In the genomic region with DNA sequence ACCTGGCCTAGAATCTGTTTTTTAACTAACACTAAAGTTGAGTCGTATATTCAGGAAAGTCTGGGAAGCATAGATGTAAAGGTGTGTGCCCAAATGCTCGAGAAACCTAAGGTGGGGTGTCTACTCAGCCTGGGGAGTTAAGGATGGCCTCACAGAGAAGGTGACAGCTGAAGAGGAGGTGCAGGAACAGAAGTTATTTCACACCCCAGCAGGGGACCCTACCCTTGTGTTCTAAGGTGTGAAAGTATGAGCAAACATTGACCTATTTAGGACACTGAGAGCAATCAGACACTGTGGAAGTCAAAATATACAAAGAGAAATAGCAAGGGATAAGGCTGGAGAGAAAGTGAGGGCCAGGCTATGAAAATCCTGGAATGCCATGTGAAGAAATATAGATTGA, we compare ENCODE assay signal across 19 cellular contexts. TPM values are rescaled to one million over a fixed set of nuclear protein-coding genes. Genes with fewer than 3 reads are reported as not detected.
DNase-seq lines count a peak whose midpoint lies in the region; ATAC-seq, FAIRE-seq and TF ChIP-seq lines count a peak whose summit lies in the region.
"Had no signal": no experiment of that assay in that cellular context is flagged by ENCODE, and none has a peak within 500 bp of the region (broad histone marks: within the 10 kb centered on the region; RNA-seq: fewer than 3 reads in every experiment).

No MANE protein-coding gene starts in this region.

- no peaks in the 10 kb centered on the region for H3K9me3 Mint-ChIP-seq in endodermal cell
- H3K9me3 Mint-ChIP-seq: CD8-positive, alpha-beta T cell; GM23338; H9 had no signal

- H3K27me3 Mint-ChIP-seq in endodermal cell (ENCODE audit: insufficient read depth) (peaks cover 8% of the 10 kb centered on the region), T-helper 17 cell (peaks cover 20% of the 10 kb centered on the region)

- DNase-seq in G401 (ENCODE audit: low spot score) (peak; percentile 73), NCI-H69 (lab: John Stamatoyannopoulos, UW) (peak; percentile 49), endodermal cell (peak; percentile 83), urothelium cell line (ENCODE audit: low spot score) (no peak), body of pancreas (no peak), T-helper 17 cell (no peak)
- DNase-seq: BE2C; CD8-positive, alpha-beta T cell; COR-L47; DMS153; DMS79 treated with DMSO at 0.1 percent for 48 hours; EL; GDM1; H9 had no signal

- H3K4me1 Mint-ChIP-seq in endodermal cell (peaks cover 16% of the 10 kb centered on the region), T-helper 17 cell (peaks cover 2% of the 10 kb centered on the region)

- peak; percentile 30 for FAIRE-seq in urothelium cell line (lab: Jason Lieb, UNC)
- FAIRE-seq: A549, D721Med, GM12892 had no signal

- 85 to 96% methylated on average over 2 of the region's 2 CpGs for WGBS in endodermal cell (ENCODE audit: insufficient coverage in 1 of 2, insufficient read length in 1 of 2), 2 experiments
- 59 to 81% methylated on average over 2 of the region's 2 CpGs for WGBS in body of pancreas, 2 donors

- no peaks in the 10 kb centered on the region for H3K36me3 ChIP-seq in endodermal cell (ENCODE audit: control insufficient read depth, insufficient read depth, low read length)
- H3K36me3 ChIP-seq in body of pancreas (replicated peaks in 1 of 2; ENCODE audit: insufficient read depth in 1 of 2, low read depth in 2 of 2): no peaks in the 10 kb centered on the region
- H3K36me3 ChIP-seq: BE2C had no signal

- H3K9me3 ChIP-seq in endodermal cell (ENCODE audit: control insufficient read depth, low read length) (no peaks in the 10 kb centered on the region), body of pancreas (no peaks in the 10 kb centered on the region), T-helper 17 cell (ENCODE audit: control insufficient read depth, low read length, poor library complexity, severe bottlenecking) (no peaks in the 10 kb centered on the region)
- H3K9me3 ChIP-seq: A549, BE2C had no signal

- ATAC-seq in body of pancreas (no peak), T-helper 17 cell (no peak)
- ATAC-seq: A549; CD8-positive, alpha-beta T cell; GM23338 had no signal

- no peak overlapping the region for H3K27ac ChIP-seq in endodermal cell (ENCODE audit: low read depth, low read length)
- no peak overlapping the region for H3K27ac ChIP-seq in body of pancreas
- H3K27ac ChIP-seq: A549, C4-2B had no signal

- no peak for TF ChIP-seq CTCF in endodermal cell (conservative IDR thresholded peaks at IDR 0.05)
- TF ChIP-seq CTCF in body of pancreas (IDR thresholded peaks at IDR 0.05): no peak

- H3K27me3 ChIP-seq in endodermal cell (ENCODE audit: control insufficient read depth, insufficient read depth, low read length, poor library complexity, severe bottlenecking): no peaks in the 10 kb centered on the region
- H3K27me3 ChIP-seq in body of pancreas: no peaks in the 10 kb centered on the region
- H3K27me3 ChIP-seq: BE2C had no signal

- intact Hi-C loops in body of pancreas (cut with DNase I): no loop called here

- H3K4me3 ChIP-seq in endodermal cell (ENCODE audit: low read length) (no peak overlapping the region), body of pancreas (no peak overlapping the region)
- H3K4me3 ChIP-seq: A549, GM23338 had no signal

- no peak overlapping the region for H3K9ac ChIP-seq in endodermal cell (ENCODE audit: extremely low read depth, low read length, poor library complexity, severe bottlenecking)

- no peaks in the 10 kb centered on the region for H3K36me3 Mint-ChIP-seq in endodermal cell (ENCODE audit: low read depth)
- H3K36me3 Mint-ChIP-seq in T-helper 17 cell (ENCODE audit: low read depth): no peaks in the 10 kb centered on the region
- H3K36me3 Mint-ChIP-seq: CD8-positive, alpha-beta T cell had no signal

- no peak overlapping the region for H3K27ac Mint-ChIP-seq in endodermal cell
- no peak overlapping the region for H3K27ac Mint-ChIP-seq in T-helper 17 cell
- H3K27ac Mint-ChIP-seq: CD8-positive, alpha-beta T cell; GM23338 had no signal

- no peak overlapping the region for H3K4me3 Mint-ChIP-seq in endodermal cell
- no peak overlapping the region for H3K4me3 Mint-ChIP-seq in T-helper 17 cell
- H3K4me3 Mint-ChIP-seq: CD8-positive, alpha-beta T cell; GM23338; H9 had no signal

- H3K4me1 ChIP-seq in endodermal cell (ENCODE audit: control insufficient read depth, insufficient read depth, low read length) (no peaks in the 10 kb centered on the region), body of pancreas (peaks cover 14% of the 10 kb centered on the region)

- TF ChIP-seq POLR2A in body of pancreas (IDR thresholded peaks at IDR 0.05): no peak

- in situ Hi-C loops in G401 (cut with HindIII; ENCODE audit: low sequenced_read_pairs): no loop called here

RNA-seq across cellular contexts. Expression of gene DHX40, which starts 49.0 kb away (rescaled TPM):
- 66.5 and 90.4 TPM in 2 replicates for total RNA-seq in G401 (2014; rRNA removed; shearing (Covaris generic))
- total RNA-seq in endodermal cell: 10 to 100 TPM; 32.7 to 36.2 TPM
- 62.4 TPM for polyA plus RNA-seq in endodermal cell (2013, experiment 1 of 2)
- polyA plus RNA-seq in endodermal cell (2013, experiment 2 of 2): 62.7 TPM
- total RNA-seq in body of pancreas: 10 to 100 TPM; 18.7 to 26.0 TPM
- total RNA-seq in T-helper 17 cell: 10 to 100 TPM; 40.6 to 47.3 TPM

Comparison
In these comparisons a context has a peak if more than half of its experiments do, and no peak if none do; other contexts are left out.
1. DNase-seq: peak in G401 (single experiment), NCI-H69 (single experiment) and endodermal cell (single experiment); none in urothelium cell line (single experiment), body of pancreas (0 of 4) and T-helper 17 cell (0 of 3).